9 cellular contexts compared by ENCODE assay signal in genomic region chr3:141384157-141384556, GRCh38. TPM values are rescaled to one million over a fixed set of nuclear protein-coding genes. Genes with fewer than 3 reads are reported as not detected.
DNase-seq lines count a peak whose midpoint lies in the region; ATAC-seq and TF ChIP-seq lines count a peak whose summit lies in the region.
"Had no signal": no experiment of that assay in that cellular context is flagged by ENCODE, and none has a peak within 500 bp of the region (broad histone marks: within the 10 kb centered on the region; RNA-seq: fewer than 3 reads in every experiment).

No MANE protein-coding gene starts in this region.

- CTCF ChIA-PET in OCI-LY7 (lab: Charles Lee; ENCODE audit: unreplicated experiment), result interaction anchor here (1.3 to 1.9 kb wide), 2 partner anchors 12 to 58 kb away, joined by 4 to 9 read pairs; no protein-coding TSS in a partner anchor

- TF ChIP-seq CTCF in GM12875 (IDR thresholded peaks at IDR 0.05; ENCODE audit: borderline replicate concordance, insufficient read depth, low read depth, low read length) (no peak), OCI-LY7 (conservative IDR thresholded peaks at IDR 0.05; ENCODE audit: low read length) (peak; percentile 34; the same call in 1 of the 2 replicates), esophagus squamous epithelium (IDR thresholded peaks at IDR 0.05) (no peak), stomach (IDR thresholded peaks at IDR 0.05) (no peak)

- no peaks in the 10 kb centered on the region for H3K27me3 ChIP-seq in esophagus squamous epithelium
- no peaks in the 10 kb centered on the region for H3K27me3 ChIP-seq in stomach

- 61 to 75% methylated on average over 4 of the region's 4 CpGs for WGBS in esophagus squamous epithelium, 2 donors
- WGBS in stomach, 5 donors, result 70 to 83% (median 77%) methylated on average over 4 of the region's 4 CpGs

- peaks cover 14% of the 10 kb centered on the region; the same call in 1 of the 2 replicates for H3K79me2 ChIP-seq in OCI-LY7 (ENCODE audit: insufficient read depth, low read depth, low read length)

- BruUV-seq in OCI-LY7 (replicated peaks; lab: Mats Ljungman, UMichigan), result no TSS peak

- peak overlapping the region; percentile 98 for H2AFZ ChIP-seq in OCI-LY7 (ENCODE audit: low read length)

- H3K4me2 ChIP-seq in OCI-LY7 (ENCODE audit: low read length), result peak overlapping the region; percentile 78

- H4K20me1 ChIP-seq in OCI-LY7 (ENCODE audit: insufficient read depth, low read length), result no peaks in the 10 kb centered on the region

- intact Hi-C loops in OCI-LY7 (cut with micrococcal nuclease; ENCODE audit: unreplicated experiment) (loop anchor here (10.0 kb wide), 1 partner anchor 439 kb away; the partner anchor contains the start of gene SLC25A36), esophagus squamous epithelium (cut with DNase I) (no loop called here), stomach (cut with DNase I; ENCODE audit: low total_unique reads) (no loop called here)

- no peaks in the 10 kb centered on the region for H3K9me2 ChIP-seq in OCI-LY7 (ENCODE audit: insufficient read depth, low read length)

- H3K9me3 ChIP-seq in OCI-LY7 (ENCODE audit: low read length), result no peaks in the 10 kb centered on the region
- H3K9me3 ChIP-seq in esophagus squamous epithelium, result no peaks in the 10 kb centered on the region
- no peaks in the 10 kb centered on the region for H3K9me3 ChIP-seq in stomach

- TF ChIP-seq POLR2A in esophagus squamous epithelium (IDR thresholded peaks at IDR 0.05) (no peak), stomach (IDR thresholded peaks at IDR 0.05) (no peak)

- DNase-seq in OCI-LY7 (ENCODE audit: low spot score) (no peak), esophagus squamous epithelium (lab: John Stamatoyannopoulos, UW) (no peak), stomach (no peak), NCI-H2107 treated with DMSO at 0.1 percent for 48 hours (lab: John Stamatoyannopoulos, UW; ENCODE audit: unreplicated experiment) (no peak)
- no peak for DNase-seq in stimulated activated CD4-positive, alpha-beta T cell treated with anti-CD3 and anti-CD28 coated beads, Interleukin-15, amount 100 ng/mL, for 24 hours
- DNase-seq: stimulated activated CD4-positive, alpha-beta T cell treated with anti-CD3 and anti-CD28 coated beads, Interleukin-12 subunit alpha, Interleukin-12 subunit beta, amount 100 ng/mL, for 4 hours had no signal

- H3K36me3 ChIP-seq in OCI-LY7 (ENCODE audit: insufficient read depth, low read length) (no peaks in the 10 kb centered on the region), esophagus squamous epithelium (peaks cover 0 to 4% (median 0%) of the 10 kb centered on the region in 3 donors), stomach (peaks cover 0 to 16% (median 3%) of the 10 kb centered on the region in 4 donors)

- no peak for ATAC-seq in HG03442 (IDR thresholded peaks at IDR 0.05; ENCODE audit: unreplicated experiment)
- no peak for ATAC-seq in HG02840 (IDR thresholded peaks at IDR 0.05; ENCODE audit: low FRiP score, unreplicated experiment)

- POLR2A ChIA-PET in OCI-LY7 (lab: Charles Lee), result interaction anchor here (0.6 to 3.5 kb wide), 15 partner anchors 8 to 1196 kb away, joined by 3 to 25 read pairs (median 4); partner anchors contain the start of gene ZBTB38

- TF ChIP-seq EP300 in stomach (IDR thresholded peaks at IDR 0.05), result no peak

- H3K4me3 ChIP-seq in GM12875 (ENCODE audit: low read depth, low read length) (peak overlapping the region; percentile 57), OCI-LY7 (ENCODE audit: low read depth, low read length, poor library complexity, severe bottlenecking) (peak overlapping the region; percentile 71), esophagus squamous epithelium (peak overlapping the region in 2 of 4 donors; percentile 20 to 48), stomach (peak overlapping the region in 2 of 4 donors; percentile 16 to 24)

- H3K27ac ChIP-seq in OCI-LY7 (ENCODE audit: low read depth, low read length, poor library complexity, severe bottlenecking) (peak overlapping the region; percentile 84), esophagus squamous epithelium (peak overlapping the region in 3 of 4 donors; percentile 55 to 76 (median 73)), stomach (peak overlapping the region in 3 of 5 donors; percentile 58 to 74 (median 68))

- H3K4me1 ChIP-seq in OCI-LY7 (ENCODE audit: insufficient read depth, low read length, poor library complexity, severe bottlenecking) (peaks cover 57% of the 10 kb centered on the region), esophagus squamous epithelium (peaks cover 3 to 67% (median 12%) of the 10 kb centered on the region in 3 donors), stomach (peaks cover 6 to 47% (median 26%) of the 10 kb centered on the region in 4 donors)

RNA-seq across cellular contexts. Expression of gene ZBTB38, which starts 15.9 kb away (rescaled TPM):
- 7.6 and 8.4 TPM in 2 replicates for total RNA-seq in OCI-LY7 (2014; rRNA removed; shearing (Covaris generic))
- total RNA-seq in OCI-LY7 (2022) (12.4 and 16.6 TPM in 2 replicates), esophagus squamous epithelium (10 to 100 TPM; 15.6 to 54.4 (median 33.1) TPM), stomach (100 to 1,000 TPM in 1 of 5 donors, 10 to 100 TPM in 4; 26.9 to 253 (median 64.3) TPM)
- 10 to 100 TPM in 1 of 3 donors, 1 to 10 TPM in 2; 5.3 to 10.7 (median 9.5) TPM for polyA plus RNA-seq in stomach
